ENCODE assay signal across 27 cellular contexts in the genomic region with DNA sequence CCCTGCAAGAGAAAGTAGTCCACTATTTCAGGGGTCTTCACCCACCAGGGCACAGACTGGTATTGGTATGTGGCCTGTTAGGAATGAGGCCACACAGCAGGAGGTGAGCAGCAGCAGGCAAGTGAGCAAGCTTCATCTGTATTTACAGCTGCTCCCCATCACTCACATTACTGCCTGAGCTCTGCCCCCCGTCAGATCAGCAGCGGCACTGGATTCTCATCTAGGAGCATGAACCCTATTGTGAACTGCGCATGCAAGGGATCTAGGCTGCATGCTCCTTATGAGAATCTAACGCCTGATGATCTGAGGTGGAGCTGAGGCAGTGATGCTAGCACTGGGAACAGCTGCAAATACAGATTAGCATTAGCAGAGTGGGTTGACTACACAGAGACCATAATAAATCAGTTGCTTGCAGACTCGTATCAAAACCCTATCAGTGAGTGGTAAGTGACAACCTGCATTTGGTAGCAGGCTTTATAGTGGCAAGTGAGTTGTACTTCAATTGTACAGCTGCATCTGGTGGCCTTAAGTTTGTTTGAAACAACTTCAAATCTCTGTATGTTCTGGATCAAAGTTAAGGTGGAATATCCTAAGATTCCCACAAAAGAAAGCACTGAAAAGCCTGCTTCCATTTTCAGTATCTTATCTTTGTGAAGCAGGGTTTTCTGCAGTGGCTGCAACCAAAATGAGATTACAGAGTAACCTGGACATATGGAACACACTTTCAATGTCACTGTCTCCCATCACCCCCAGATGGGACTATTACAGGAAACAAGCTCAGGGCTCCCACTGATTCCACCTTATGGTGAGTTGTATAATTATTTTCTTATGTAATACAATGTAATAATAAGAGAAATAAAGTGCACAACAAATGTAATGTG. TPM values are rescaled to one million over a fixed set of nuclear protein-coding genes. Genes with fewer than 3 reads are reported as not detected.
"Had no signal": no experiment of that assay in that cellular context is flagged by ENCODE, and none has a peak within 500 bp of the region (broad histone marks: within the 10 kb centered on the region; RNA-seq: fewer than 3 reads in every experiment).

No MANE protein-coding gene starts in this region.

- H3K36me3 ChIP-seq: brain microvascular endothelial cell, gastroesophageal sphincter, heart left ventricle, left ventricle myocardium inferior, right atrium auricular region, tibial nerve, vagina had no signal

- H3K4me1 Mint-ChIP-seq: activated naive CD8-positive, alpha-beta T cell treated with anti-CD3 and anti-CD28 coated beads, Interleukin-2, amount 50 U/mL, for 24 hours; central memory CD8-positive, alpha-beta T cell; nephron progenitor cell had no signal

- H3K27ac Mint-ChIP-seq: activated CD4-positive, alpha-beta T cell treated with anti-CD3 and anti-CD28 coated beads, Interleukin-2, amount 10 ng/mL, durations not matched to agents 24 days and 14 days; activated CD8-positive, alpha-beta T cell treated with anti-CD3 and anti-CD28 coated beads, Interleukin-2, amount 10 ng/mL, durations not matched to agents 7 days and 5 days; activated naive CD4-positive, alpha-beta T cell treated with anti-CD3 and anti-CD28 coated beads, Interleukin-2, amount 10 ng/mL, durations not matched to agents 7 days and 5 days; activated naive CD8-positive, alpha-beta T cell treated with anti-CD3 and anti-CD28 coated beads, Interleukin-2, amount 50 U/mL, for 24 hours; nephron progenitor cell; progenitor cell of endocrine pancreas had no signal

- H3K4me1 ChIP-seq: gastroesophageal sphincter, left ventricle myocardium inferior, right atrium auricular region, tibial nerve, vagina had no signal

- H3K36me3 Mint-ChIP-seq: activated naive CD4-positive, alpha-beta T cell treated with anti-CD3 and anti-CD28 coated beads, Interleukin-2, amount 10 ng/mL, durations not matched to agents 7 days and 5 days had no signal

- H3K9me3 Mint-ChIP-seq: activated CD4-positive, alpha-beta T cell treated with anti-CD3 and anti-CD28 coated beads, Interleukin-2, amount 10 ng/mL, durations not matched to agents 24 days and 14 days; activated naive CD4-positive, alpha-beta T cell treated with anti-CD3 and anti-CD28 coated beads, Interleukin-2, amount 10 ng/mL, durations not matched to agents 7 days and 5 days; activated naive CD8-positive, alpha-beta T cell treated with anti-CD3 and anti-CD28 coated beads, Interleukin-2, amount 50 U/mL, for 24 hours; activated T-cell treated with anti-CD3 and anti-CD28 coated beads, Interleukin-2, amount 50 U/mL, for 4 hours; central memory CD8-positive, alpha-beta T cell had no signal

- H3K27me3 ChIP-seq: brain microvascular endothelial cell, right atrium auricular region, vagina had no signal

- H3K27me3 Mint-ChIP-seq: progenitor cell of endocrine pancreas had no signal

- H3K4me3 ChIP-seq: gastroesophageal sphincter, heart left ventricle, left ventricle myocardium inferior, right atrium auricular region, tibial nerve, vagina had no signal

- H3K9me3 ChIP-seq: vagina had no signal

- DNase-seq: activated CD4-positive, alpha-beta T cell treated with anti-CD3 and anti-CD28 coated beads, Interleukin-2, amount 10 ng/mL, durations not matched to agents 24 days and 14 days; activated CD4-positive, CD25-positive, alpha-beta regulatory T cell; activated CD8-positive, alpha-beta memory T cell treated with anti-CD3 and anti-CD28 coated beads, Interleukin-2, amount 50 U/mL, for 4 hours; activated CD8-positive, alpha-beta T cell treated with anti-CD3 and anti-CD28 coated beads, Interleukin-2, amount 10 ng/mL, durations not matched to agents 7 days and 5 days; activated effector memory CD4-positive, alpha-beta T cell treated with Interleukin-2 at 50 U/mL for 16 hours; activated naive CD4-positive, alpha-beta T cell treated with anti-CD3 and anti-CD28 coated beads, Interleukin-2, amount 10 ng/mL, durations not matched to agents 7 days and 5 days; activated naive CD8-positive, alpha-beta T cell treated with anti-CD3 and anti-CD28 coated beads, Interleukin-2, amount 50 U/mL, for 24 hours; activated T-cell treated with anti-CD3 and anti-CD28 coated beads, Interleukin-2, amount 50 U/mL, for 4 hours; anterior cingulate cortex; brain microvascular endothelial cell; cortex of kidney; heart left ventricle; kidney glomerular epithelial cell; left ventricle myocardium inferior; mammary epithelial cell; nephron progenitor cell; stimulated activated CD4-positive, alpha-beta T cell treated with anti-CD3 and anti-CD28 coated beads, Interleukin-2, amount 100 ng/mL, for 24 hours; stimulated activated naive CD8-positive, alpha-beta T cell treated with anti-CD3 and anti-CD28 coated beads, Interleukin-15, Interleukin-2, amounts not matched to agents 100 U/mL and 50 U/mL, for 24 hours; substantia nigra had no signal

- H3K4me3 Mint-ChIP-seq: activated CD4-positive, alpha-beta T cell treated with anti-CD3 and anti-CD28 coated beads, Interleukin-2, amount 10 ng/mL, durations not matched to agents 24 days and 14 days; activated CD8-positive, alpha-beta T cell treated with anti-CD3 and anti-CD28 coated beads, Interleukin-2, amount 10 ng/mL, durations not matched to agents 7 days and 5 days; activated naive CD4-positive, alpha-beta T cell treated with anti-CD3 and anti-CD28 coated beads, Interleukin-2, amount 10 ng/mL, durations not matched to agents 7 days and 5 days; activated naive CD8-positive, alpha-beta T cell treated with anti-CD3 and anti-CD28 coated beads, Interleukin-2, amount 50 U/mL, for 24 hours; activated T-cell treated with anti-CD3 and anti-CD28 coated beads, Interleukin-2, amount 50 U/mL, for 4 hours; central memory CD8-positive, alpha-beta T cell; nephron progenitor cell had no signal

- H3K27ac ChIP-seq: brain microvascular endothelial cell, gastroesophageal sphincter, heart left ventricle, left ventricle myocardium inferior, right atrium auricular region, tibial nerve, vagina had no signal

- ATAC-seq: activated CD8-positive, alpha-beta T cell treated with anti-CD3 and anti-CD28 coated beads, Interleukin-2, amount 10 ng/mL, durations not matched to agents 7 days and 5 days; activated naive CD8-positive, alpha-beta T cell treated with anti-CD3 and anti-CD28 coated beads, Interleukin-2, amount 50 U/mL, for 24 hours; activated T-cell treated with anti-CD3 and anti-CD28 coated beads, Interleukin-2, amount 50 U/mL, for 4 hours; esophagus mucosa; gastroesophageal sphincter; heart left ventricle; stimulated activated naive CD8-positive, alpha-beta T cell treated with anti-CD3 and anti-CD28 coated beads, Interleukin-15, Interleukin-2, amounts not matched to agents 100 U/mL and 50 U/mL, for 24 hours had no signal

RNA-seq across cellular contexts. Expression of gene C6orf141, which starts 12.8 kb away (rescaled TPM):
- total RNA-seq: activated CD4-positive, alpha-beta T cell treated with anti-CD3 and anti-CD28 coated beads, Interleukin-2, amount 10 ng/mL, durations not matched to agents 24 days and 14 days; osteoblast had no signal
